ENCODE assay signal across 10 cellular contexts in the genomic region with DNA sequence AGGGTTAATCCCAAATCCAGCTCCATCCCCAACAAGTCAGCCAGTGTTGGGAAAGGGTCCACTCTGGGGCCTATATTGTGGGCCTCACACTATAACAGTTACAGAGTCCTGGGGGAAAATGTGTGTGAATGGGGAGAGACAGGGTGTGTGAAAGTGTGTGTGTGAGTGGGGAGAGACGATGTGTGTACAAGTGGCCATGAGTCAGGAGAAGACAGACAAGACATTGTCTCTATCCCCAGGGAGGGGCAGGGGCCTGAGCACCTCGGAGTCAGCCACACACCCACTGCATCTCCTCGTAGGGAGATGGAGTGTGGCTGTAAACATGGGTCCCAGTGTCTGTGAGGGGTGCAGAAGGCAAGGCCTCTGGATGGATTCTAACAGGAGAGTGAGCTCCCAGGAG.
"Had no signal": no experiment of that assay in that cellular context is flagged by ENCODE, and none has a peak within 500 bp of the region (broad histone marks: within the 10 kb centered on the region; RNA-seq: fewer than 3 reads in every experiment).

No MANE protein-coding gene starts in this region.

- DNase-seq: activated CD4-positive, alpha-beta T cell treated with anti-CD3 and anti-CD28 coated beads, Interleukin-2, amount 50 U/mL, for 4 hours; activated effector memory CD4-positive, alpha-beta T cell treated with anti-CD3 and anti-CD28 coated beads, Interleukin-2, amount 50 U/mL, for 16 hours; activated T-cell treated with anti-CD3 and anti-CD28 coated beads, Interleukin-2, amount 50 U/mL, for 72 hours; endodermal cell; heart right ventricle; mesendoderm; right cardiac atrium; stimulated activated CD4-positive, alpha-beta T cell treated with anti-CD3 and anti-CD28 coated beads, Interleukin-2, amount 100 ng/mL, for 24 hours; stimulated activated naive CD8-positive, alpha-beta T cell treated with anti-CD3 and anti-CD28 coated beads, Interleukin-15, Interleukin-2, amounts not matched to agents 100 U/mL and 50 U/mL, for 24 hours; T-helper 2 cell had no signal
